In the genomic region with DNA sequence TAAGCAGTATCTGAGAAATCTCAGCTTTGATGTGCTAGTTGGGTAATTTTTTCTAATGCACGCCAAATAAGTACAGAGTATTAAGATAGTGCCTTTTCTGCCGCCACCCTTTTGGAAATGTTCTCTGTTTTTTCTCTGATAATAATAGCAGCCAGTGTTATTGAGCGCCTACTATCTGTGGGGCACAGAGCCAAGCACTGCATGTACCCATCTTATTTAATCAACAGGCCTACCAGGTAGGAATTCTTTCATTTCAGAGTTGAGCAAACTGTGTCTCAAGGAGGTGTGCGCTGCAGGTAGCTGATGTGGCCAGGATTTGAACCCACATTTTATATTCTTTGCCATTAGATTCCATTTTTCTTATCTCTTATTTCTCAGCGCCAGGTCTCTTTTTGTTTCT, we compare ENCODE assay signal across 9 cellular contexts. TPM values are rescaled to one million over a fixed set of nuclear protein-coding genes. Genes with fewer than 3 reads are reported as not detected.
A peak's percentile ranks its signal among the peaks of the same experiment; 100 is the strongest.
DNase-seq lines count a peak whose midpoint lies in the region; ATAC-seq, FAIRE-seq and TF ChIP-seq lines count a peak whose summit lies in the region.
"Had no signal": no experiment of that assay in that cellular context is flagged by ENCODE, and none has a peak within 500 bp of the region (broad histone marks: within the 10 kb centered on the region; RNA-seq: fewer than 3 reads in every experiment).

No MANE protein-coding gene starts in this region.

- H3K27me3 ChIP-seq in adipocyte (replicated peaks; ENCODE audit: control insufficient read depth, insufficient read depth, low read length) = no peaks in the 10 kb centered on the region
- no peaks in the 10 kb centered on the region for H3K27me3 ChIP-seq in keratinocyte (ENCODE audit: control insufficient read depth, extremely low read depth, insufficient read depth, low read length)
- no peaks in the 10 kb centered on the region for H3K27me3 ChIP-seq in tibial artery

- no peaks in the 10 kb centered on the region for H3K9me3 Mint-ChIP-seq in activated T-cell treated with anti-CD3 and anti-CD28 coated beads, Interleukin-2, amount 50 U/mL, for 24 hours

- no peak for ATAC-seq in HG02678 (IDR thresholded peaks at IDR 0.05; ENCODE audit: unreplicated experiment)
- ATAC-seq in HG03469 (IDR thresholded peaks at IDR 0.05; ENCODE audit: unreplicated experiment) = no peak

- peak overlapping the region; percentile 67 for H3K27ac Mint-ChIP-seq in activated T-cell treated with anti-CD3 and anti-CD28 coated beads, Interleukin-2, amount 50 U/mL, for 24 hours

- peak overlapping the region; percentile 99 for H3K9ac ChIP-seq in adipocyte (ENCODE audit: low read length)
- peak overlapping the region; percentile 94 for H3K9ac ChIP-seq in keratinocyte (ENCODE audit: control insufficient read depth, extremely low read depth, insufficient read depth, low read length)

- H3K36me3 Mint-ChIP-seq in activated T-cell treated with anti-CD3 and anti-CD28 coated beads, Interleukin-2, amount 50 U/mL, for 24 hours (ENCODE audit: low read depth) = peaks cover 89% of the 10 kb centered on the region

- no peak overlapping the region for H2AFZ ChIP-seq in keratinocyte (ENCODE audit: control insufficient read depth, low read length)

- H3K4me2 ChIP-seq in keratinocyte (ENCODE audit: control insufficient read depth, extremely low read depth, insufficient read depth, low read depth, low read length) = peak overlapping the region; percentile 89

- no peaks in the 10 kb centered on the region for H3K9me3 ChIP-seq in adipocyte (ENCODE audit: control insufficient read depth, low read length)
- no peaks in the 10 kb centered on the region for H3K9me3 ChIP-seq in keratinocyte (ENCODE audit: control insufficient read depth, low read depth, low read length)
- H3K9me3 ChIP-seq in tibial artery = no peaks in the 10 kb centered on the region

- H3K79me2 ChIP-seq in keratinocyte (ENCODE audit: control insufficient read depth, insufficient read depth, low read length) = peaks cover 82% of the 10 kb centered on the region

- TF ChIP-seq CTCF in keratinocyte (optimal IDR thresholded peaks at IDR 0.05 in 1 of 3, IDR thresholded peaks at IDR 0.05 in 1 of 3, conservative IDR thresholded peaks at IDR 0.05 in 1 of 3; ENCODE audit: extremely low read depth in 1 of 3, insufficient read depth in 2 of 3, low read length in 3 of 3) = peak in 2 of 3 experiments; percentile 13 to 29
- no peak for TF ChIP-seq CTCF in tibial artery (IDR thresholded peaks at IDR 0.05)

- H3K4me3 ChIP-seq in adipocyte (ENCODE audit: low read length) = peak overlapping the region; percentile 99
- H3K4me3 ChIP-seq in keratinocyte (ENCODE audit: control insufficient read depth in 2 of 3, extremely low read depth in 1 of 3, insufficient read depth in 2 of 3, low read depth in 1 of 3, low read length in 3 of 3) = peak overlapping the region; percentile 59 to 95 (median 89)
- peak overlapping the region; percentile 69 to 97 for H3K4me3 ChIP-seq in tibial artery

- FAIRE-seq in keratinocyte (lab: Jason Lieb, UNC) = peak; percentile 23

- H3K36me3 ChIP-seq in adipocyte (ENCODE audit: control insufficient read depth, insufficient read depth, low read length, severe bottlenecking) (peaks cover 24% of the 10 kb centered on the region), keratinocyte (ENCODE audit: control insufficient read depth in 2 of 2, extremely low read depth in 1 of 2, insufficient read depth in 2 of 2, low read length in 2 of 2) (peaks cover 29 to 40% of the 10 kb centered on the region in 2 experiments), tibial artery (peaks cover 26 to 61% (median 38%) of the 10 kb centered on the region in 3 donors)

- H3K27me3 Mint-ChIP-seq in activated T-cell treated with anti-CD3 and anti-CD28 coated beads, Interleukin-2, amount 50 U/mL, for 24 hours = no peaks in the 10 kb centered on the region

- peak overlapping the region; percentile 85 for H3K27ac ChIP-seq in keratinocyte (ENCODE audit: control insufficient read depth, insufficient read depth, low read length)
- H3K27ac ChIP-seq in tibial artery = no peak overlapping the region

- H3K9me1 ChIP-seq in keratinocyte (ENCODE audit: control insufficient read depth, extremely low read depth, insufficient read depth, low read length) = no peaks in the 10 kb centered on the region

- H4K20me1 ChIP-seq in keratinocyte (ENCODE audit: control insufficient read depth, extremely low read depth, insufficient read depth, low read length) = peaks cover 11% of the 10 kb centered on the region

- peaks cover 72% of the 10 kb centered on the region for H3K4me1 Mint-ChIP-seq in activated T-cell treated with anti-CD3 and anti-CD28 coated beads, Interleukin-2, amount 50 U/mL, for 24 hours (ENCODE audit: low read depth)

- dilution Hi-C loops in keratinocyte (cut with MboI; ENCODE audit: extremely low pct_ligation_motif_present, low sequenced_read_pairs) = no loop called here

- H3K4me1 ChIP-seq in adipocyte (ENCODE audit: control insufficient read depth, insufficient read depth, low read length) (peaks cover 46% of the 10 kb centered on the region), keratinocyte (ENCODE audit: control insufficient read depth, extremely low read depth, insufficient read depth, low read length) (peaks cover 31% of the 10 kb centered on the region), tibial artery (peaks cover 0 to 48% (median 40%) of the 10 kb centered on the region in 4 donors)

- intact Hi-C loops in tibial artery (cut with DNase I; ENCODE audit: low total_unique reads) (no loop called here), posterior cingulate gyrus (cut with DNase I) (no loop called here)

- DNase-seq in activated T-cell treated with anti-CD3 and anti-CD28 coated beads, Interleukin-2, amount 50 U/mL, for 24 hours = no peak
- DNase-seq in activated T-cell treated with anti-CD3 and anti-CD28 coated beads for 4 hours = no peak
- DNase-seq in adipocyte (ENCODE audit: low read depth) = peak; percentile 15
- no peak for DNase-seq in keratinocyte (ENCODE audit: low read depth, low spot score)
- DNase-seq in tibial artery = no peak
- no peak for DNase-seq in posterior cingulate gyrus
- DNase-seq: DMS79 had no signal

- peak overlapping the region; percentile 95 for H3K4me3 Mint-ChIP-seq in activated T-cell treated with anti-CD3 and anti-CD28 coated beads, Interleukin-2, amount 50 U/mL, for 24 hours

RNA-seq across cellular contexts. Expression of a gene that starts 1.4 kb away (rescaled TPM):
- 23.0 to 62.1 TPM (median 23.3 TPM) in 3 replicates for polyA plus RNA-seq in keratinocyte
- polyA plus RNA-seq in keratinocyte (2011; ENCODE audit: low read depth) = 42.7 TPM
- 23.0 and 87.0 TPM in 2 replicates for polyA plus RNA-seq in keratinocyte (2011; cell fraction: cytosol; rRNA removed)
- 22.0 and 30.0 TPM in 2 replicates for polyA plus RNA-seq in keratinocyte (2011; cell fraction: nucleus; rRNA removed)
- polyA plus RNA-seq in keratinocyte (2012; ENCODE audit: low replicate concordance) = 62.0 and 115 TPM in 2 replicates
- polyA minus RNA-seq in keratinocyte = 39.3 to 69.5 TPM (median 39.6 TPM) in 3 replicates
- 199 TPM for polyA minus RNA-seq in keratinocyte (2011; cell fraction: cytosol; rRNA and poly(A)+ RNA removed)
- polyA minus RNA-seq in keratinocyte (2011; cell fraction: nucleus; rRNA and poly(A)+ RNA removed) = 21.7 and 24.2 TPM in 2 replicates

RNA-seq across cellular contexts. Expression of a gene that starts 21.5 kb away (rescaled TPM):
- polyA plus RNA-seq in keratinocyte = 109 to 157 TPM (median 109 TPM) in 3 replicates
- polyA plus RNA-seq in keratinocyte (2011; ENCODE audit: low read depth) = 104 TPM
- polyA plus RNA-seq in keratinocyte (2011; cell fraction: cytosol; rRNA removed) = 71.4 and 181 TPM in 2 replicates
- polyA plus RNA-seq in keratinocyte (2011; cell fraction: nucleus; rRNA removed) = 194 and 249 TPM in 2 replicates
- polyA plus RNA-seq in keratinocyte (2012; ENCODE audit: low replicate concordance) = 74.1 and 161 TPM in 2 replicates
- 80.8 to 152 TPM (median 96.3 TPM) in 3 replicates for polyA minus RNA-seq in keratinocyte
- 148 TPM for polyA minus RNA-seq in keratinocyte (2011; cell fraction: cytosol; rRNA and poly(A)+ RNA removed)
- 94.0 and 97.5 TPM in 2 replicates for polyA minus RNA-seq in keratinocyte (2011; cell fraction: nucleus; rRNA and poly(A)+ RNA removed)

RNA-seq across cellular contexts. Expression of a gene that starts 28.4 kb away (rescaled TPM):
- 2.3 to 3.5 TPM (median 3.1 TPM) in 3 replicates for polyA plus RNA-seq in keratinocyte
- 1.8 TPM for polyA plus RNA-seq in keratinocyte (2011; ENCODE audit: low read depth)
- polyA plus RNA-seq in keratinocyte (2011; cell fraction: cytosol; rRNA removed) = 1.6 and 4.0 TPM in 2 replicates
- polyA plus RNA-seq in keratinocyte (2011; cell fraction: nucleus; rRNA removed) = 2.4 and 4.4 TPM in 2 replicates
- polyA plus RNA-seq in keratinocyte (2012; ENCODE audit: low replicate concordance) = 2.8 and 4.6 TPM in 2 replicates
- polyA minus RNA-seq in keratinocyte = 0.96 to 3.7 TPM (median 1.1 TPM) in 3 replicates
- polyA minus RNA-seq in keratinocyte (2011; cell fraction: cytosol; rRNA and poly(A)+ RNA removed) = 1.5 TPM
- polyA minus RNA-seq in keratinocyte (2011; cell fraction: nucleus; rRNA and poly(A)+ RNA removed) = 0.62 and 0.84 TPM in 2 replicates

RNA-seq across cellular contexts. Expression of a gene that starts 32.9 kb away (rescaled TPM):
- 14.8 to 18.7 TPM (median 17.1 TPM) in 3 replicates for polyA plus RNA-seq in keratinocyte
- 5.0 TPM for polyA plus RNA-seq in keratinocyte (2011; ENCODE audit: low read depth)
- 15.0 and 26.2 TPM in 2 replicates for polyA plus RNA-seq in keratinocyte (2011; cell fraction: cytosol; rRNA removed)
- polyA plus RNA-seq in keratinocyte (2011; cell fraction: nucleus; rRNA removed) = 12.8 and 15.9 TPM in 2 replicates
- polyA plus RNA-seq in keratinocyte (2012; ENCODE audit: low replicate concordance) = 23.6 and 36.3 TPM in 2 replicates
- polyA minus RNA-seq in keratinocyte = 13.6 to 28.6 TPM (median 26.6 TPM) in 3 replicates
- polyA minus RNA-seq in keratinocyte (2011; cell fraction: cytosol; rRNA and poly(A)+ RNA removed) = 21.7 TPM
- polyA minus RNA-seq in keratinocyte (2011; cell fraction: nucleus; rRNA and poly(A)+ RNA removed) = 6.0 and 7.7 TPM in 2 replicates

RNA-seq across cellular contexts. Expression of a gene that starts 35.6 kb away (rescaled TPM):
- polyA plus RNA-seq in keratinocyte = 3.0 to 8.3 TPM (median 3.7 TPM) in 3 replicates
- 3.4 TPM for polyA plus RNA-seq in keratinocyte (2011; ENCODE audit: low read depth)
- polyA plus RNA-seq in keratinocyte (2011; cell fraction: cytosol; rRNA removed) = 9.4 and 16.5 TPM in 2 replicates
- polyA plus RNA-seq in keratinocyte (2011; cell fraction: nucleus; rRNA removed) = 15.2 and 24.1 TPM in 2 replicates
- 20.5 and 21.3 TPM in 2 replicates for polyA plus RNA-seq in keratinocyte (2012; ENCODE audit: low replicate concordance)
- polyA minus RNA-seq in keratinocyte = 3.1 to 16.1 TPM (median 4.9 TPM) in 3 replicates
- 15.3 TPM for polyA minus RNA-seq in keratinocyte (2011; cell fraction: cytosol; rRNA and poly(A)+ RNA removed)
- 3.5 and 4.3 TPM in 2 replicates for polyA minus RNA-seq in keratinocyte (2011; cell fraction: nucleus; rRNA and poly(A)+ RNA removed)

Comparison
In these comparisons a context has a peak if more than half of its experiments do, and no peak if none do; other contexts are left out.
1. CTCF ChIP-seq: peak in keratinocyte (2 of 3); none in tibial artery (0 of 2).
2. Peak in every context shown above with its lines, with median percentiles within 50 percentile points of each other: H3K4me3 ChIP-seq.